17 cellular contexts compared by ENCODE assay signal in the genomic region with DNA sequence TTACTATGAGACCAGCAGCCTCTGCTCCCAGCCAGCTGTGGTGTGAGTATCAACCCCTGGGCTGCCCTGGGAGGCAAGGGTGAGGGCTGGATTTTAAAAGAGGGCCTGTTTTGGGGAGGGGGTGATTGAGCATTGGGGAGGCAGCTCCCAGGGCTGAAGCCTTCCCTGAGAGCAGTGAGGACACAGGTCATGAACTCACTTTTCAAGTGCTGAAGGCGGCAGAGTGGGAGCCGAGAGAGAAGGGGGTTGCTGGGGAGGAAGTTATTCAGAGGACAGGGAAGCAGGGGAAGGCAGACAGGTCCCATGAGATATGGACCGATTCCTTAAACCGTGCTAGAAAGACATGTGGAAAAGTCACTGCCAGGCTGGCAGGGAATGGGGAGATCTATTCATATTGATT. TPM values are rescaled to one million over a fixed set of nuclear protein-coding genes. Genes with fewer than 3 reads are reported as not detected.
DNase-seq lines count a peak whose midpoint lies in the region; ATAC-seq and TF ChIP-seq lines count a peak whose summit lies in the region.
"Had no signal": no experiment of that assay in that cellular context is flagged by ENCODE, and none has a peak within 500 bp of the region (broad histone marks: within the 10 kb centered on the region; RNA-seq: fewer than 3 reads in every experiment).

No MANE protein-coding gene starts in this region.

- intact Hi-C loops in CD14-positive monocyte (cut with micrococcal nuclease), result no loop called here

- TF ChIP-seq CTCF in CD14-positive monocyte (IDR thresholded peaks at IDR 0.05), result no peak
- TF ChIP-seq CTCF in GM12864 (IDR thresholded peaks at IDR 0.05; ENCODE audit: low read depth, low read length, missing control alignments), result no peak
- no peak for TF ChIP-seq CTCF in nephron progenitor cell (IDR thresholded peaks at IDR 0.05)

- H3K27me3 Mint-ChIP-seq in CD14-positive monocyte (ENCODE audit: low read depth in 3 of 3) (peaks cover 1 to 6% (median 3%) of the 10 kb centered on the region in 3 donors), naive B cell (no peaks in the 10 kb centered on the region), nephron progenitor cell (ENCODE audit: low read depth, poor library complexity) (peaks cover 34% of the 10 kb centered on the region)
- H3K27me3 Mint-ChIP-seq in activated T-helper 17 cell treated with anti-CD3 and anti-CD28 coated beads, Interleukin-2, amount 50 U/mL, for 72 hours, result peaks cover 20% of the 10 kb centered on the region

- peak overlapping the region; percentile 53 to 67 for H3K4me3 Mint-ChIP-seq in CD14-positive monocyte
- H3K4me3 Mint-ChIP-seq in activated T-helper 17 cell treated with anti-CD3 and anti-CD28 coated beads, Interleukin-2, amount 50 U/mL, for 72 hours, result peak overlapping the region; percentile 36
- H3K4me3 Mint-ChIP-seq in naive B cell, result peak overlapping the region; percentile 68 to 97 (median 89)
- H3K4me3 Mint-ChIP-seq in nephron progenitor cell, result no peak overlapping the region

- H3K27ac Mint-ChIP-seq in CD14-positive monocyte (peak overlapping the region; percentile 69 to 96 (median 87)), naive B cell (peak overlapping the region; percentile 64 to 94 (median 73)), nephron progenitor cell (no peak overlapping the region)
- H3K27ac Mint-ChIP-seq in activated T-helper 17 cell treated with anti-CD3 and anti-CD28 coated beads, Interleukin-2, amount 50 U/mL, for 72 hours, result peak overlapping the region; percentile 14

- DNase-seq in CD14-positive monocyte (ENCODE audit: low spot score) (peak; percentile 56), GM12864 (ENCODE audit: low read depth) (no peak), naive B cell (no peak), GM19238 (ENCODE audit: insufficient read length, low spot score) (no peak), putamen (ENCODE audit: low spot score) (no peak), nephron progenitor cell (no peak), hippocampal formation (lab: John Stamatoyannopoulos, UW) (no peak)
- DNase-seq: caudate nucleus; DMS53; GM23248; Kasumi-1; mammary epithelial cell; NCI-H1436 treated with DMSO at 0.1 percent for 48 hours; NCI-H345; stimulated activated CD4-positive, alpha-beta T cell treated with anti-CD3 and anti-CD28 coated beads, Interleukin-1b, Interleukin-23, amount 100 ng/mL, for 48 hours had no signal

- ATAC-seq in activated T-helper 17 cell treated with anti-CD3 and anti-CD28 coated beads, Interleukin-2, amount 50 U/mL, for 72 hours (replicated peaks), result no peak
- ATAC-seq in naive B cell (ENCODE audit: low read depth in 2 of 2), result no peak

- H3K9me3 Mint-ChIP-seq in CD14-positive monocyte (peaks cover 0 to 3% (median 0%) of the 10 kb centered on the region in 7 donors), naive B cell (no peaks in the 10 kb centered on the region), nephron progenitor cell (no peaks in the 10 kb centered on the region)
- H3K9me3 Mint-ChIP-seq in activated T-helper 17 cell treated with anti-CD3 and anti-CD28 coated beads, Interleukin-2, amount 50 U/mL, for 72 hours, result no peaks in the 10 kb centered on the region

- H3K36me3 Mint-ChIP-seq in CD14-positive monocyte, result no peaks in the 10 kb centered on the region
- H3K36me3 Mint-ChIP-seq in activated T-helper 17 cell treated with anti-CD3 and anti-CD28 coated beads, Interleukin-2, amount 50 U/mL, for 72 hours (ENCODE audit: low read depth), result no peaks in the 10 kb centered on the region
- no peaks in the 10 kb centered on the region for H3K36me3 Mint-ChIP-seq in naive B cell
- H3K36me3 Mint-ChIP-seq in nephron progenitor cell (ENCODE audit: low read depth), result no peaks in the 10 kb centered on the region

- H3K4me1 Mint-ChIP-seq in CD14-positive monocyte (peaks cover 63% of the 10 kb centered on the region), naive B cell (peaks cover 46 to 67% (median 61%) of the 10 kb centered on the region in 3 donors), nephron progenitor cell (peaks cover 7% of the 10 kb centered on the region)
- peaks cover 4% of the 10 kb centered on the region for H3K4me1 Mint-ChIP-seq in activated T-helper 17 cell treated with anti-CD3 and anti-CD28 coated beads, Interleukin-2, amount 50 U/mL, for 72 hours

- H3K4me3 ChIP-seq in GM12864 (ENCODE audit: low read depth, low read length), result peak overlapping the region; percentile 31
- H3K4me3 ChIP-seq: GM23248, SJSA1 had no signal

RNA-seq across cellular contexts. Expression of a gene that starts 1.0 kb away (rescaled TPM):
- polyA plus RNA-seq in CD14-positive monocyte, result 10 to 100 TPM; 40.6 to 41.7 TPM
- total RNA-seq in activated T-helper 17 cell treated with anti-CD3 and anti-CD28 coated beads, Interleukin-2, amount 50 U/mL, for 72 hours, result 10 to 100 TPM; 26.1 to 73.9 TPM
- 10 to 100 TPM in 3 of 6 donors, 1 to 10 TPM in 2, under 1 TPM in 1; 0.79 to 43.5 (median 19.5) TPM for polyA plus RNA-seq in naive B cell (ENCODE audit: low read depth in 6 of 6)
- total RNA-seq: GM23248, mammary epithelial cell, SJSA1 had no signal
- polyA plus RNA-seq: GM23248, mammary epithelial cell had no signal

RNA-seq across cellular contexts. Expression of a gene that starts 14.7 kb away (rescaled TPM):
- polyA plus RNA-seq in CD14-positive monocyte, result 100 to 1,000 TPM; 161 to 190 TPM
- total RNA-seq in activated T-helper 17 cell treated with anti-CD3 and anti-CD28 coated beads, Interleukin-2, amount 50 U/mL, for 72 hours, result 100 to 1,000 TPM in 1 of 2 donors, 10 to 100 TPM in 1; 75.4 to 108 TPM
- 10 to 100 TPM in 3 of 6 donors, 1 to 10 TPM in 3; 7.0 to 36.8 (median 13.0) TPM for polyA plus RNA-seq in naive B cell (ENCODE audit: low read depth in 6 of 6)
- total RNA-seq: GM23248, mammary epithelial cell, SJSA1 had no signal
- polyA plus RNA-seq: GM23248, mammary epithelial cell had no signal

RNA-seq across cellular contexts. Expression of a gene that starts 40.5 kb away (rescaled TPM):
- polyA plus RNA-seq in CD14-positive monocyte, result not detected
- not detected for total RNA-seq in activated T-helper 17 cell treated with anti-CD3 and anti-CD28 coated beads, Interleukin-2, amount 50 U/mL, for 72 hours
- not detected for polyA plus RNA-seq in naive B cell (ENCODE audit: low read depth in 6 of 6)
- total RNA-seq: GM23248, mammary epithelial cell, SJSA1 had no signal
- polyA plus RNA-seq: GM23248, mammary epithelial cell had no signal

Comparison
In these comparisons a context has a peak if more than half of its experiments do, and no peak if none do; other contexts are left out.
1. RNA of a gene that starts 14.7 kb away (polyA plus RNA-seq): 161 to 190 TPM in CD14-positive monocyte; 7.0 to 36.8 TPM in naive B cell; every median in the first group is over 4 times any median in the second.